Comparison of ENCODE assay signal across 16 cellular contexts in the genomic region with DNA sequence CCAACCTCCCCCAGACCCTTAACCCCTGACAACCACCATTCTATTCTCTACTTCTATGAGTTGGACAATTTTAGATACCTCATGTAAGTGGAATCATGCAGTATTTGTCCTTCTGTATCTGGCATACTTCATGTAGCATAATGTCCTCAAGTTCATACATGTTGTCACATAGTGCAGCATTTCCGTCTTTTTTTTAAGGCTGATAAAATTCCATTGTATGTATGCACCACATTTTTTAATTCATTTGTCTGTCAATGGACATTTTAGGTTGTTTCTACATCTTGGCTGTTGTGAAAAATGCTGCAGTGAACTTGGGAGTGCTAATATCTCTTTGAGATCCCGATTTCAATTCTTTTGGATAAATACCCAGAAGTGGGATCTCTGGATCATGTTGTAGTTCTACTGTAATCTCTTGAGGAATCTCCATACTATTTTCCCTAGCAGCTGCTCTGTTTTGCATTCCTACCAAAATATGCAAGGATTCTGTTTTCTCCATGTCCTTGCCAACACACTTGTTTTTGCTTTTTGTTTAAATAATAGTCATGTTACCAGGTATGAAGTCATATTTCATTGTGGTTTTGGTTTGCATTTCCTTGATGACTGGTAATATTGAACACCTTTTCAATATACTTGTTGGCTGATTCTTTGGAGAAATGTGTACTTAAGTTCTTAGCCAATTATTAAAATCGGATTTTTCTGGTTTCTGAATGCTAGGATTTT. TPM values are rescaled to one million over a fixed set of nuclear protein-coding genes. Genes with fewer than 3 reads are reported as not detected.
A peak's percentile ranks its signal among the peaks of the same experiment; 100 is the strongest.
DNase-seq lines count a peak whose midpoint lies in the region; ATAC-seq, FAIRE-seq and TF ChIP-seq lines count a peak whose summit lies in the region.
"Had no signal": no experiment of that assay in that cellular context is flagged by ENCODE, and none has a peak within 500 bp of the region (broad histone marks: within the 10 kb centered on the region; RNA-seq: fewer than 3 reads in every experiment).

No MANE protein-coding gene starts in this region.

- H3K36me3 ChIP-seq in mammary epithelial cell (ENCODE audit: insufficient read depth, low read length) (peaks cover 11% of the 10 kb centered on the region), small intestine (ENCODE audit: control insufficient read depth in 2 of 2, insufficient read depth in 2 of 2, low read length in 2 of 2) (peaks cover 0 to 6% of the 10 kb centered on the region in 2 donors)

- H3K27me3 ChIP-seq in mammary epithelial cell (ENCODE audit: insufficient read depth, low read length) (no peaks in the 10 kb centered on the region), small intestine (ENCODE audit: control insufficient read depth in 2 of 2, insufficient read depth in 2 of 2, low read length in 2 of 2) (no peaks in the 10 kb centered on the region)

- no peaks in the 10 kb centered on the region for H4K20me1 ChIP-seq in mammary epithelial cell (ENCODE audit: insufficient read depth, low read length)

- no peak overlapping the region for H3K4me3 ChIP-seq in mammary epithelial cell (replicated peaks in 1 of 3; ENCODE audit: insufficient read depth in 1 of 3, low read depth in 2 of 3, low read length in 3 of 3)
- H3K4me3 ChIP-seq in astrocyte of the spinal cord (ENCODE audit: low read depth, low read length): no peak overlapping the region
- no peak overlapping the region for H3K4me3 ChIP-seq in coronary artery
- no peak overlapping the region for H3K4me3 ChIP-seq in small intestine (ENCODE audit: low read depth in 1 of 2, low read length in 2 of 2)

- no peaks in the 10 kb centered on the region for H3K4me1 ChIP-seq in mammary epithelial cell (ENCODE audit: insufficient read depth, low read length)
- H3K4me1 ChIP-seq in small intestine (ENCODE audit: control insufficient read depth in 2 of 2, insufficient read depth in 1 of 2, low read depth in 1 of 2, low read length in 1 of 2): no peaks in the 10 kb centered on the region

- H3K36me3 Mint-ChIP-seq in MCF 10A (ENCODE audit: insufficient read depth, unreplicated experiment): peaks cover 30% of the 10 kb centered on the region

- in situ Hi-C loops in mammary epithelial cell (cut with MboI; ENCODE audit: low sequenced_read_pairs in 2 of 2) (no loop called here), astrocyte of the spinal cord (cut with HindIII; ENCODE audit: low sequenced_read_pairs) (no loop called here)

- no peak for FAIRE-seq in small intestine (lab: Jason Lieb, UNC)

- H3K9me3 Mint-ChIP-seq in MCF 10A (ENCODE audit: unreplicated experiment): no peaks in the 10 kb centered on the region
- H3K9me3 Mint-ChIP-seq: activated naive CD4-positive, alpha-beta T cell treated with anti-CD3 and anti-CD28 coated beads, Interleukin-2, amount 50 U/mL, for 24 hours had no signal

- whole genome bisulfite sequencing in mammary epithelial cell (ENCODE audit: low coverage, missing lambda C conversion rate): 44% methylated on average over 3 of the region's 3 CpGs
- WGBS in small intestine, 3 donors: 89 to 97% (median 91%) methylated on average over 3 of the region's 3 CpGs

- dilution Hi-C loops in mammary epithelial cell (cut with HindIII; ENCODE audit: low sequenced_read_pairs): no loop called here

- H3K4me2 ChIP-seq in mammary epithelial cell (ENCODE audit: insufficient read depth, low read depth, low read length): no peak overlapping the region

- H3K9ac ChIP-seq in mammary epithelial cell (ENCODE audit: insufficient read depth, low read length): no peak overlapping the region

- H3K9me3 ChIP-seq in mammary epithelial cell (replicated peaks; ENCODE audit: insufficient read depth, low read length) (no peaks in the 10 kb centered on the region), small intestine (ENCODE audit: control insufficient read depth, low read depth) (no peaks in the 10 kb centered on the region)

- no peak overlapping the region for H3K27ac Mint-ChIP-seq in MCF 10A (ENCODE audit: low read depth, unreplicated experiment)

- TF ChIP-seq CTCF in mammary epithelial cell (conservative IDR thresholded peaks at IDR 0.05 in 1 of 2, IDR thresholded peaks at IDR 0.05 in 1 of 2; ENCODE audit: extremely low read depth in 1 of 2, insufficient read depth in 1 of 2, low read depth in 1 of 2, low read length in 2 of 2): no peak
- TF ChIP-seq CTCF in MCF 10A (IDR thresholded peaks at IDR 0.05; ENCODE audit: unreplicated experiment): no peak
- no peak for TF ChIP-seq CTCF in astrocyte of the spinal cord (IDR thresholded peaks at IDR 0.05; ENCODE audit: low read depth, low read length)
- TF ChIP-seq CTCF in coronary artery (IDR thresholded peaks at IDR 0.05): no peak

- H3K27me3 Mint-ChIP-seq in MCF 10A (ENCODE audit: insufficient read depth, unreplicated experiment): no peaks in the 10 kb centered on the region
- H3K27me3 Mint-ChIP-seq: activated naive CD4-positive, alpha-beta T cell treated with anti-CD3 and anti-CD28 coated beads, Interleukin-2, amount 50 U/mL, for 24 hours had no signal

- no peak for ATAC-seq in GM18502 (IDR thresholded peaks at IDR 0.05; ENCODE audit: poor library complexity, unreplicated experiment)
- ATAC-seq: Panc1; stimulated activated naive CD8-positive, alpha-beta T cell treated with anti-CD3 and anti-CD28 coated beads, Interleukin-15, Interleukin-2, amounts not matched to agents 100 U/mL and 50 U/mL, for 24 hours had no signal

- POLR2A ChIA-PET in MCF 10A (lab: Yijun Ruan, JAX): no interaction called here

- DNase-seq in mammary epithelial cell (peak; percentile 56), MCF 10A (ENCODE audit: unreplicated experiment) (no peak), astrocyte of the spinal cord (ENCODE audit: low read depth, low spot score) (peak; percentile 52), hepatic stellate cell (ENCODE audit: low spot score) (peak; percentile 4), stromal cell of bone marrow (ENCODE audit: low read depth) (peak; percentile 14), coronary artery (ENCODE audit: low spot score) (no peak), small intestine (no peak)
- DNase-seq: Calu3; kidney glomerular epithelial cell; NCI-H524; posterior cingulate gyrus; stimulated activated naive CD8-positive, alpha-beta T cell treated with anti-CD3 and anti-CD28 coated beads, Interleukin-15, Interleukin-2, amounts not matched to agents 100 U/mL and 50 U/mL, for 24 hours had no signal

- BruUV-seq in mammary epithelial cell (replicated peaks; lab: Mats Ljungman, UMichigan) (no TSS peak), MCF 10A (replicated peaks; lab: Mats Ljungman, UMichigan) (no TSS peak)

- intact Hi-C loops in mammary epithelial cell (cut with micrococcal nuclease) (loop anchor here (5.0 kb wide), 1 partner anchor 247 kb away; no protein-coding TSS in a partner anchor), MCF 10A (cut with micrococcal nuclease) (no loop called here)

- H2AFZ ChIP-seq in mammary epithelial cell (ENCODE audit: low read depth, low read length): no peak overlapping the region

- no peak overlapping the region for H3K4me3 Mint-ChIP-seq in MCF 10A (ENCODE audit: unreplicated experiment)
- H3K4me3 Mint-ChIP-seq: activated naive CD4-positive, alpha-beta T cell treated with anti-CD3 and anti-CD28 coated beads, Interleukin-2, amount 50 U/mL, for 24 hours had no signal

- H3K79me2 ChIP-seq in mammary epithelial cell (ENCODE audit: insufficient read depth, low read length): no peaks in the 10 kb centered on the region

- CTCF ChIA-PET in mammary epithelial cell (lab: Charles Lee; ENCODE audit: low non-redundant PET): no interaction called here
- CTCF ChIA-PET in MCF 10A (lab: Yijun Ruan, JAX): no interaction called here

- H3K27ac ChIP-seq in mammary epithelial cell (ENCODE audit: insufficient read depth, low read depth, low read length) (no peak overlapping the region), coronary artery (no peak overlapping the region), small intestine (ENCODE audit: low read depth in 1 of 2, low read length in 1 of 2) (no peak overlapping the region)

- no peaks in the 10 kb centered on the region for H3K4me1 Mint-ChIP-seq in MCF 10A (ENCODE audit: insufficient read depth, unreplicated experiment)
- H3K4me1 Mint-ChIP-seq: activated naive CD4-positive, alpha-beta T cell treated with anti-CD3 and anti-CD28 coated beads, Interleukin-2, amount 50 U/mL, for 24 hours had no signal

RNA-seq across cellular contexts. Expression of a gene that starts 48.8 kb away (rescaled TPM):
- total RNA-seq in mammary epithelial cell (not detected), MCF 10A (2022) (not detected in 2 replicates)
- polyA plus RNA-seq in mammary epithelial cell (not detected), small intestine (not detected)
- not detected for polyA minus RNA-seq in mammary epithelial cell
- total RNA-seq: Calu3, urinary bladder had no signal
- polyA plus RNA-seq: urinary bladder had no signal

Comparison
In these comparisons a context has a peak if more than half of its experiments do, and no peak if none do; other contexts are left out.
1. DNase-seq: peak in mammary epithelial cell (single experiment), astrocyte of the spinal cord (single experiment), hepatic stellate cell (single experiment) and stromal cell of bone marrow (single experiment); none in MCF 10A (single experiment), coronary artery (single experiment) and small intestine (single experiment).